In genomic region chr2:186941853-186942252, GRCh38 we compare ENCODE assay signal across 33 cellular contexts.
"Had no signal": no experiment of that assay in that cellular context is flagged by ENCODE, and none has a peak within 500 bp of the region (broad histone marks: within the 10 kb centered on the region; RNA-seq: fewer than 3 reads in every experiment).

No MANE protein-coding gene starts in this region.

- ATAC-seq: activated CD8-positive, alpha-beta T cell treated with anti-CD3 and anti-CD28 coated beads for 36 hours; activated naive CD4-positive, alpha-beta T cell treated with anti-CD3 and anti-CD28 coated beads, Interleukin-2, amount 50 U/mL, for 72 hours; activated T-cell treated with anti-CD3 and anti-CD28 coated beads, Interleukin-2, amount 50 U/mL, for 4 hours; activated T-cell treated with anti-CD3 and anti-CD28 coated beads, Interleukin-2, amount 50 U/mL, for 72 hours; activated T-helper 17 cell treated with anti-CD3 and anti-CD28 coated beads, Interleukin-2, amount 50 U/mL, for 72 hours; body of pancreas had no signal

- H3K9me3 ChIP-seq: adrenal gland, body of pancreas, breast epithelium had no signal

- H3K4me1 ChIP-seq: adrenal gland, body of pancreas, breast epithelium had no signal

- H3K4me3 ChIP-seq: adrenal gland, body of pancreas, breast epithelium had no signal

- H3K27ac ChIP-seq: adrenal gland, body of pancreas, brain microvascular endothelial cell, breast epithelium, VCaP had no signal

- DNase-seq: activated B cell treated with CpG ODN at 0.5 μM for 24 hours; activated CD4-positive, alpha-beta memory T cell treated with anti-CD3 and anti-CD28 coated beads for 36 hours; activated CD4-positive, alpha-beta T cell treated with anti-CD3 and anti-CD28 coated beads for 4 hours; activated CD4-positive, alpha-beta T cell treated with anti-CD3 and anti-CD28 coated beads, Interleukin-2, amount 10 ng/mL, durations not matched to agents 24 days and 14 days; activated CD4-positive, alpha-beta T cell treated with anti-CD3 and anti-CD28 coated beads, Interleukin-2, amount 50 U/mL, for 1 hour; activated CD4-positive, alpha-beta T cell treated with anti-CD3 and anti-CD28 coated beads, Interleukin-2, amount 50 U/mL, for 4 hours; activated CD4-positive, CD25-positive, alpha-beta regulatory T cell treated with anti-CD3 and anti-CD28 coated beads, Interleukin-2, amount 50 U/mL, for 72 hours; activated CD8-positive, alpha-beta memory T cell treated with anti-CD3 and anti-CD28 coated beads, Interleukin-2, amount 50 U/mL, for 4 hours; activated CD8-positive, alpha-beta T cell treated with anti-CD3 and anti-CD28 coated beads for 36 hours; activated effector memory CD4-positive, alpha-beta T cell treated with anti-CD3 and anti-CD28 coated beads, Interleukin-2, amount 50 U/mL, for 16 hours; activated gamma-delta T cell treated with Interleukin-2 at 50 U/mL for 16 hours; activated naive CD4-positive, alpha-beta T cell; activated naive CD4-positive, alpha-beta T cell treated with anti-CD3 and anti-CD28 coated beads for 36 hours; activated naive CD4-positive, alpha-beta T cell treated with anti-CD3 and anti-CD28 coated beads, Interleukin-2, amount 50 U/mL, for 16 hours; activated naive CD8-positive, alpha-beta T cell treated with anti-CD3 and anti-CD28 coated beads for 36 hours; activated T-cell treated with anti-CD3 and anti-CD28 coated beads for 4 hours; activated T-cell treated with anti-CD3 and anti-CD28 coated beads, Interleukin-2, amount 50 U/mL, for 1 hour; activated T-cell treated with anti-CD3 and anti-CD28 coated beads, Interleukin-2, amount 50 U/mL, for 4 hours; activated T-cell treated with anti-CD3 and anti-CD28 coated beads, Interleukin-2, amount 50 U/mL, for 72 hours; adrenal gland; amniotic stem cell; aorta; body of pancreas; brain microvascular endothelial cell; central memory CD4-positive, alpha-beta T cell; T-helper 2 cell; T-helper 9 cell had no signal

- H3K36me3 ChIP-seq: adrenal gland, brain microvascular endothelial cell, breast epithelium had no signal

- H3K27me3 ChIP-seq: adrenal gland, body of pancreas, brain microvascular endothelial cell, breast epithelium had no signal

- FAIRE-seq: astrocyte, TTC549 had no signal
